In genomic region chr1:234926574-234927311, GRCh38 we compare ENCODE assay signal across 8 cellular contexts.
DNase-seq lines count a peak whose midpoint lies in the region; ATAC-seq and TF ChIP-seq lines count a peak whose summit lies in the region.

No MANE protein-coding gene starts in this region.

- peak overlapping the region; percentile 61 to 70 for H3K27ac ChIP-seq in tibial artery
- H3K27ac ChIP-seq in testis = no peak overlapping the region

- H3K27ac Mint-ChIP-seq in activated naive CD4-positive, alpha-beta T cell treated with anti-CD3 and anti-CD28 coated beads, Interleukin-2, amount 50 U/mL, for 72 hours = peak overlapping the region; percentile 77 to 96
- peak overlapping the region; percentile 71 for H3K27ac Mint-ChIP-seq in memory B cell

- H3K36me3 ChIP-seq in tibial artery (no peaks in the 10 kb centered on the region), testis (ENCODE audit: low read depth, missing control alignments) (no peaks in the 10 kb centered on the region)

- intact Hi-C loops in tibial artery (cut with DNase I; ENCODE audit: low total_unique reads) (no loop called here), testis (cut with DNase I; ENCODE audit: low total_unique reads) (no loop called here)

- peak; percentile 78 for ATAC-seq in HG03565 (IDR thresholded peaks at IDR 0.05; ENCODE audit: unreplicated experiment)
- peak; percentile 83 to 93 for ATAC-seq in activated naive CD4-positive, alpha-beta T cell treated with anti-CD3 and anti-CD28 coated beads, Interleukin-2, amount 50 U/mL, for 72 hours
- ATAC-seq in memory B cell (ENCODE audit: low read depth) = peak; percentile 89

- no peak overlapping the region for H3K4me3 ChIP-seq in tibial artery
- H3K4me3 ChIP-seq in testis = no peak overlapping the region

- H3K27me3 ChIP-seq in tibial artery (no peaks in the 10 kb centered on the region), testis (no peaks in the 10 kb centered on the region)

- H3K9me3 Mint-ChIP-seq in activated naive CD4-positive, alpha-beta T cell treated with anti-CD3 and anti-CD28 coated beads, Interleukin-2, amount 50 U/mL, for 72 hours = peaks cover 0 to 13% of the 10 kb centered on the region in 2 donors
- H3K9me3 Mint-ChIP-seq in memory B cell = no peaks in the 10 kb centered on the region

- TF ChIP-seq POLR2A in testis (IDR thresholded peaks at IDR 0.05) = no peak

- 75 to 76% methylated on average over 20 of the region's 20 CpGs for WGBS in testis, 2 donors

- TF ChIP-seq CTCF in GM20000 (IDR thresholded peaks at IDR 0.05; ENCODE audit: extremely low read depth, missing control alignments) = no peak
- no peak for TF ChIP-seq CTCF in tibial artery (IDR thresholded peaks at IDR 0.05)
- no peak for TF ChIP-seq CTCF in testis (IDR thresholded peaks at IDR 0.05)

- no peaks in the 10 kb centered on the region for H3K9me3 ChIP-seq in tibial artery
- no peaks in the 10 kb centered on the region for H3K9me3 ChIP-seq in testis

- peaks cover 30% of the 10 kb centered on the region for H3K4me1 Mint-ChIP-seq in memory B cell

- H3K4me3 Mint-ChIP-seq in memory B cell = peak overlapping the region; percentile 82

- no peaks in the 10 kb centered on the region for H3K27me3 Mint-ChIP-seq in memory B cell

- H3K36me3 Mint-ChIP-seq in activated naive CD4-positive, alpha-beta T cell treated with anti-CD3 and anti-CD28 coated beads, Interleukin-2, amount 50 U/mL, for 72 hours = peaks cover 0 to 36% of the 10 kb centered on the region in 2 donors
- H3K36me3 Mint-ChIP-seq in memory B cell = no peaks in the 10 kb centered on the region

- H3K4me1 ChIP-seq in tibial artery (peaks cover 0 to 26% (median 22%) of the 10 kb centered on the region in 4 donors), testis (peaks cover 10% of the 10 kb centered on the region)

- DNase-seq in DMS79 treated with DMSO at 0.1 percent for 48 hours (lab: John Stamatoyannopoulos, UW) (peak; percentile 69), GM20000 (ENCODE audit: low spot score) (peak; percentile 76), memory B cell (ENCODE audit: low spot score in 2 of 2) (peak; percentile 25 to 30), tibial artery (peak in 1 of 2 donors; percentile 64), NCI-H774 (lab: John Stamatoyannopoulos, UW) (no peak), testis (no peak)
- peak; percentile 48 to 65 for DNase-seq in activated naive CD4-positive, alpha-beta T cell treated with anti-CD3 and anti-CD28 coated beads, Interleukin-2, amount 50 U/mL, for 72 hours (ENCODE audit: low spot score in 2 of 2)

Comparison
In these comparisons a context has a peak if more than half of its experiments do, and no peak if none do; other contexts are left out.
1. DNase-seq: peak in DMS79 treated with DMSO at 0.1 percent for 48 hours (single experiment), GM20000 (single experiment), activated naive CD4-positive, alpha-beta T cell treated with anti-CD3 and anti-CD28 coated beads, Interleukin-2, amount 50 U/mL, for 72 hours (2 of 2) and memory B cell (2 of 2); none in NCI-H774 (single experiment) and testis (single experiment).
2. H3K27ac ChIP-seq: peak in tibial artery (2 of 2); none in testis (0 of 2).
3. Peak in every context shown above with its lines, with median percentiles within 50 percentile points of each other: ATAC-seq.